9 cellular contexts compared by ENCODE assay signal in the genomic region with DNA sequence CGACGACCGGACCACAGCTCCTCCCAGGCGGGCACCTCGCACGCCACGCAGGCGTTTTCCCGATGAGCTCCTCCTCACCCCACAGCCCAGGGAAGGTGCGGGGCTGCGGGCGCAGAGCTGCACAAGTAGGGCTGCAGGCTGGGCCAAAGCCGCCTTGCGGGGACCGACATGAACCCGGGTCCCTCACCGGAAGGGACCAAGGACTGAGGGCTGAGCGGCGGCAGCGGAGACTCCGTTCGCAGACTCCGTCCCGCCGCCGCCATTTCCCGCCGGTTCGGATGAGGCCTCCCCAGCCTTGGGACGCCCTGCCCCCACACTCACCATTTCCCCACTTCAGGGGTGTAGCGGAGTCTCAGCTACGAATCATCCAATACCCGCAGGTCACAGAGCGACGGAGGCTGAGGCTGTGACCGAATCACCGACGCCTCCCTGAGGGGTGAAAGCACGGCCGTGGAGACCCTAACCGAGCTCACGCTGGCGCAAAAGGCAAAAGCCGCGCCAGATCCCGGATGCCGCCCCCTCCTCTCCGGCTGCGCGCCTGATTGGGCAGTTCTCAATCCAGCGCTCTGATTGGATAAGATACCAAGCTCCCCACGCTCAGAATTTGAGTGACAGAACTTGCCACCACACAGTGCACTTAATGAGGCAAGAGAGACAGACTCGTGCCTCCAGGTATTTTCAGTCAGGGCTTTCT. TPM values are rescaled to one million over a fixed set of nuclear protein-coding genes. Genes with fewer than 3 reads are reported as not detected.
A peak's percentile ranks its signal among the peaks of the same experiment; 100 is the strongest.
DNase-seq lines count a peak whose midpoint lies in the region; ATAC-seq and TF ChIP-seq lines count a peak whose summit lies in the region.
"Had no signal": no experiment of that assay in that cellular context is flagged by ENCODE, and none has a peak within 500 bp of the region (broad histone marks: within the 10 kb centered on the region; RNA-seq: fewer than 3 reads in every experiment).

Gene ZNF732, minus strand, starts transcription at position 488 of the 694 bp plus-strand sequence. Its CDS starts 164 bp downstream, at position 324.

- H3K36me3 ChIP-seq in ascending aorta = no peaks in the 10 kb centered on the region
- no peaks in the 10 kb centered on the region for H3K36me3 ChIP-seq in rectal smooth muscle tissue (ENCODE audit: control insufficient read depth, insufficient read depth, low read length)
- H3K36me3 ChIP-seq in smooth muscle cell (ENCODE audit: low read depth) = no peaks in the 10 kb centered on the region

- no peak within 1 kb of the TSS for H3K27ac Mint-ChIP-seq in stimulated activated effector memory CD8-positive, alpha-beta T cell treated with anti-CD3 and anti-CD28 coated beads, Interleukin-12 subunit alpha, Interleukin-12 subunit beta, amount 100 ng/mL, for 72 hours
- H3K27ac Mint-ChIP-seq: activated CD8-positive, alpha-beta T cell treated with anti-CD3 and anti-CD28 coated beads, Interleukin-2, amount 10 ng/mL, durations not matched to agents 7 days and 5 days had no signal

- H3K4me1 ChIP-seq in ascending aorta (no peaks in the 10 kb centered on the region), rectal smooth muscle tissue (ENCODE audit: control insufficient read depth, insufficient read depth, low read length) (no peaks in the 10 kb centered on the region), smooth muscle cell (ENCODE audit: low read depth) (no peaks in the 10 kb centered on the region)

- no peak within 1 kb of the TSS for H3K4me2 ChIP-seq in smooth muscle cell

- peak within 1 kb of the TSS; percentile 35 to 62 for H3K4me3 ChIP-seq in ascending aorta
- peak within 1 kb of the TSS; percentile 24 for H3K4me3 ChIP-seq in rectal smooth muscle tissue (ENCODE audit: low read length)
- no peak within 1 kb of the TSS for H3K4me3 ChIP-seq in smooth muscle cell

- WGBS in smooth muscle cell (ENCODE audit: low lambda C conversion rate) = 96% methylated on average over 53 of the region's 53 CpGs

- no peak for ATAC-seq in stimulated activated effector memory CD8-positive, alpha-beta T cell treated with anti-CD3 and anti-CD28 coated beads, Interleukin-12 subunit alpha, Interleukin-12 subunit beta, amount 100 ng/mL, for 72 hours
- no peak for ATAC-seq in GM18498 (IDR thresholded peaks at IDR 0.05; ENCODE audit: unreplicated experiment)
- ATAC-seq: activated CD8-positive, alpha-beta T cell treated with anti-CD3 and anti-CD28 coated beads, Interleukin-2, amount 10 ng/mL, durations not matched to agents 7 days and 5 days had no signal

- H3K4me3 Mint-ChIP-seq in stimulated activated effector memory CD8-positive, alpha-beta T cell treated with anti-CD3 and anti-CD28 coated beads, Interleukin-12 subunit alpha, Interleukin-12 subunit beta, amount 100 ng/mL, for 72 hours = no peak within 1 kb of the TSS
- H3K4me3 Mint-ChIP-seq: activated CD8-positive, alpha-beta T cell treated with anti-CD3 and anti-CD28 coated beads, Interleukin-2, amount 10 ng/mL, durations not matched to agents 7 days and 5 days had no signal

- H3K9me3 Mint-ChIP-seq in stimulated activated effector memory CD8-positive, alpha-beta T cell treated with anti-CD3 and anti-CD28 coated beads, Interleukin-12 subunit alpha, Interleukin-12 subunit beta, amount 100 ng/mL, for 72 hours = peaks cover 18% of the 10 kb centered on the region

- H2AFZ ChIP-seq in smooth muscle cell (ENCODE audit: low read depth) = no peak within 1 kb of the TSS

- H3K9me3 ChIP-seq in ascending aorta (peaks cover 4 to 6% of the 10 kb centered on the region in 2 donors), smooth muscle cell (replicated peaks; ENCODE audit: low read depth) (peaks cover 7% of the 10 kb centered on the region)

- peaks cover 11% of the 10 kb centered on the region for H3K4me1 Mint-ChIP-seq in stimulated activated effector memory CD8-positive, alpha-beta T cell treated with anti-CD3 and anti-CD28 coated beads, Interleukin-12 subunit alpha, Interleukin-12 subunit beta, amount 100 ng/mL, for 72 hours

- H3K27ac ChIP-seq in ascending aorta = no peak within 1 kb of the TSS
- no peak within 1 kb of the TSS for H3K27ac ChIP-seq in rectal smooth muscle tissue (ENCODE audit: low read depth, low read length)
- H3K27ac ChIP-seq in smooth muscle cell (ENCODE audit: low read depth) = no peak within 1 kb of the TSS

- no peak for TF ChIP-seq CTCF in ascending aorta (IDR thresholded peaks at IDR 0.05)
- no peak for TF ChIP-seq CTCF in smooth muscle cell (IDR thresholded peaks at IDR 0.05; ENCODE audit: borderline replicate concordance, insufficient read depth, poor library complexity, severe bottlenecking)

- intact Hi-C loops in ascending aorta (cut with DNase I) = no loop called here

- no peaks in the 10 kb centered on the region for H3K79me2 ChIP-seq in smooth muscle cell (ENCODE audit: low read depth)

- DNase-seq in ELF-1 (ENCODE audit: low read depth, low spot score) = peak; percentile 95
- no peak for DNase-seq in ascending aorta (ENCODE audit: low spot score in 2 of 2)
- DNase-seq in hepatic stellate cell (ENCODE audit: low spot score) = peak; percentile 69
- DNase-seq in NCI-H69 (lab: John Stamatoyannopoulos, UW) = no peak
- DNase-seq in smooth muscle cell (lab: John Stamatoyannopoulos, UW; ENCODE audit: unreplicated experiment) = no peak
- no peak for DNase-seq in stimulated activated effector memory CD8-positive, alpha-beta T cell treated with anti-CD3 and anti-CD28 coated beads, Interleukin-12 subunit alpha, Interleukin-12 subunit beta, amount 100 ng/mL, for 72 hours (ENCODE audit: low spot score in 2 of 2)
- DNase-seq: activated CD8-positive, alpha-beta T cell treated with anti-CD3 and anti-CD28 coated beads, Interleukin-2, amount 10 ng/mL, durations not matched to agents 7 days and 5 days had no signal

- no peaks in the 10 kb centered on the region for H4K20me1 ChIP-seq in smooth muscle cell (ENCODE audit: low read depth)

- no peaks in the 10 kb centered on the region for H3K36me3 Mint-ChIP-seq in stimulated activated effector memory CD8-positive, alpha-beta T cell treated with anti-CD3 and anti-CD28 coated beads, Interleukin-12 subunit alpha, Interleukin-12 subunit beta, amount 100 ng/mL, for 72 hours

- H3K9ac ChIP-seq in rectal smooth muscle tissue (ENCODE audit: low read length) (no peak within 1 kb of the TSS), smooth muscle cell (ENCODE audit: low read depth) (no peak within 1 kb of the TSS)

- H3F3A ChIP-seq in smooth muscle cell (ENCODE audit: low read depth) = no peaks in the 10 kb centered on the region

- H3K27me3 ChIP-seq in ascending aorta = no peaks in the 10 kb centered on the region
- H3K27me3 ChIP-seq in rectal smooth muscle tissue (ENCODE audit: control insufficient read depth, insufficient read depth, low read length) = no peaks in the 10 kb centered on the region
- no peaks in the 10 kb centered on the region for H3K27me3 ChIP-seq in smooth muscle cell (ENCODE audit: low read depth)

RNA-seq across cellular contexts. Expression of gene ZNF732, which starts in this region (rescaled TPM):
- not detected for total RNA-seq in ascending aorta
- total RNA-seq in smooth muscle cell = not detected in 2 replicates
- polyA plus RNA-seq in smooth muscle cell = not detected in 2 replicates
- total RNA-seq: activated CD8-positive, alpha-beta T cell treated with anti-CD3 and anti-CD28 coated beads, Interleukin-2, amount 10 ng/mL, durations not matched to agents 7 days and 5 days had no signal

Comparison
In these comparisons a context has a peak if more than half of its experiments do, and no peak if none do; other contexts are left out.
1. DNase-seq: peak in ELF-1 (single experiment) and hepatic stellate cell (single experiment); none in ascending aorta (0 of 2), NCI-H69 (single experiment), smooth muscle cell (single experiment) and stimulated activated effector memory CD8-positive, alpha-beta T cell treated with anti-CD3 and anti-CD28 coated beads, Interleukin-12 subunit alpha, Interleukin-12 subunit beta, amount 100 ng/mL, for 72 hours (0 of 2).